ENCODE assay signal across 11 cellular contexts in genomic region chr3:157063926-157064325, GRCh38.
DNase-seq lines count a peak whose midpoint lies in the region; ATAC-seq and TF ChIP-seq lines count a peak whose summit lies in the region.
"Had no signal": no experiment of that assay in that cellular context is flagged by ENCODE, and none has a peak within 500 bp of the region (broad histone marks: within the 10 kb centered on the region; RNA-seq: fewer than 3 reads in every experiment).

No MANE protein-coding gene starts in this region.

- CTCF ChIA-PET in CD4-positive, alpha-beta T cell (lab: Charles Lee), result no interaction called here

- no peaks in the 10 kb centered on the region for H3K36me3 Mint-ChIP-seq in CD4-positive, alpha-beta T cell (ENCODE audit: low read depth)
- H3K36me3 Mint-ChIP-seq in activated naive CD8-positive, alpha-beta T cell treated with anti-CD3 and anti-CD28 coated beads for 36 hours, result no peaks in the 10 kb centered on the region

- intact Hi-C loops in CD4-positive, alpha-beta T cell (cut with DNase I, micrococcal nuclease), result no loop called here

- peaks cover 17% of the 10 kb centered on the region for H3K27me3 Mint-ChIP-seq in CD4-positive, alpha-beta T cell
- H3K27me3 Mint-ChIP-seq in activated naive CD8-positive, alpha-beta T cell treated with anti-CD3 and anti-CD28 coated beads for 36 hours, result no peaks in the 10 kb centered on the region

- no peaks in the 10 kb centered on the region for H3K9me3 ChIP-seq in CD4-positive, alpha-beta T cell (ENCODE audit: control insufficient read depth, low read length)

- no peak overlapping the region for H3K4me3 Mint-ChIP-seq in CD4-positive, alpha-beta T cell
- H3K4me3 Mint-ChIP-seq in activated naive CD8-positive, alpha-beta T cell treated with anti-CD3 and anti-CD28 coated beads for 36 hours, result no peak overlapping the region
- H3K4me3 Mint-ChIP-seq: activated naive CD4-positive, alpha-beta T cell treated with anti-CD3 and anti-CD28 coated beads for 36 hours had no signal

- H3K27ac ChIP-seq in CD4-positive, alpha-beta T cell (ENCODE audit: low read depth, low read length), result no peak overlapping the region
- H3K27ac ChIP-seq: VCaP had no signal

- TF ChIP-seq CTCF in astrocyte of the spinal cord (IDR thresholded peaks at IDR 0.05; ENCODE audit: low read depth, low read length), result no peak
- TF ChIP-seq CTCF in CD4-positive, alpha-beta T cell (IDR thresholded peaks at IDR 0.05), result no peak

- peaks cover 32% of the 10 kb centered on the region for H3K4me1 Mint-ChIP-seq in CD4-positive, alpha-beta T cell (ENCODE audit: low read depth)
- peaks cover 14% of the 10 kb centered on the region for H3K4me1 Mint-ChIP-seq in activated naive CD8-positive, alpha-beta T cell treated with anti-CD3 and anti-CD28 coated beads for 36 hours

- H3K27ac Mint-ChIP-seq in CD4-positive, alpha-beta T cell, result no peak overlapping the region
- H3K27ac Mint-ChIP-seq in activated naive CD8-positive, alpha-beta T cell treated with anti-CD3 and anti-CD28 coated beads for 36 hours, result no peak overlapping the region
- H3K27ac Mint-ChIP-seq: activated naive CD4-positive, alpha-beta T cell treated with anti-CD3 and anti-CD28 coated beads for 36 hours had no signal

- H3K9me3 Mint-ChIP-seq in CD4-positive, alpha-beta T cell, result no peaks in the 10 kb centered on the region
- no peaks in the 10 kb centered on the region for H3K9me3 Mint-ChIP-seq in activated naive CD8-positive, alpha-beta T cell treated with anti-CD3 and anti-CD28 coated beads for 36 hours
- H3K9me3 Mint-ChIP-seq: activated naive CD4-positive, alpha-beta T cell treated with anti-CD3 and anti-CD28 coated beads for 36 hours had no signal

- POLR2A ChIA-PET in CD4-positive, alpha-beta T cell (lab: Charles Lee), result no interaction called here

- H3K4me3 ChIP-seq in astrocyte of the spinal cord (ENCODE audit: low read depth, low read length), result no peak overlapping the region

- peak; percentile 74 for DNase-seq in astrocyte of the spinal cord (ENCODE audit: low read depth, low spot score)
- DNase-seq in pons (ENCODE audit: low spot score), result peak; percentile 54
- no peak for DNase-seq in CD4-positive, alpha-beta T cell
- no peak for DNase-seq in activated naive CD8-positive, alpha-beta T cell treated with anti-CD3 and anti-CD28 coated beads for 36 hours
- DNase-seq: activated naive CD4-positive, alpha-beta T cell treated with anti-CD3 and anti-CD28 coated beads for 36 hours; NCI-H1417 treated with DMSO at 0.1 percent for 48 hours had no signal

- H3K27me3 ChIP-seq in CD4-positive, alpha-beta T cell (ENCODE audit: control insufficient read depth, insufficient read depth, low read length), result no peaks in the 10 kb centered on the region

- in situ Hi-C loops in astrocyte of the spinal cord (cut with HindIII; ENCODE audit: low sequenced_read_pairs), result no loop called here

- ATAC-seq in GM19025 (IDR thresholded peaks at IDR 0.05; ENCODE audit: low read depth, unreplicated experiment) (peak; percentile 2), HG02938 (IDR thresholded peaks at IDR 0.05; ENCODE audit: unreplicated experiment) (peak; percentile 5), HG02884 (IDR thresholded peaks at IDR 0.05; ENCODE audit: unreplicated experiment) (no peak), GM19452 (IDR thresholded peaks at IDR 0.05; ENCODE audit: unreplicated experiment) (no peak)
- no peak for ATAC-seq in CD4-positive, alpha-beta T cell (ENCODE audit: poor library complexity)

Comparison
In these comparisons a context has a peak if more than half of its experiments do, and no peak if none do; other contexts are left out.
1. ATAC-seq: peak in GM19025 (single experiment) and HG02938 (single experiment); none in HG02884 (single experiment), CD4-positive, alpha-beta T cell (single experiment) and GM19452 (single experiment).
2. DNase-seq: peak in astrocyte of the spinal cord (single experiment) and pons (single experiment); none in CD4-positive, alpha-beta T cell (0 of 10) and activated naive CD8-positive, alpha-beta T cell treated with anti-CD3 and anti-CD28 coated beads for 36 hours (single experiment).